ENCODE assay signal across 17 cellular contexts in the genomic region with DNA sequence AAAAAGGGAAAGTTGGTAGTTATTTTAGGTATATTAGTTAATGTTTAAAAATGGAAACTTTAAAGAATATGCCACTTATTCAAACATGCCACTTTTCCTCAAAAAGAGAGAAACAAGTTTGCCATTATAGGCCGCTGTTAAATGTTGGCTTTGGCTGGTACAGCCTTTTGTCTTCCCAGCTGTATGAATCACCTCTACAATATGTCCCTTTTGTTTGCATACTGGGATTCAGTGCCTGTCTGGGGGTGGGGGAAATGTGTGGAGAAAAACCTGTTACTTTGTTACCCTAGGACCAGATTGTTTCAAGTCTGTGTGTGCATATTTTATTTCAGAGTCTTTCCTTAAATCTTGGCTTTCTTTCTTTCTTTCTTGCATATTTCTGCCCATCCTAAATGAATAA.
A peak's percentile ranks its signal among the peaks of the same experiment; 100 is the strongest.
DNase-seq lines count a peak whose midpoint lies in the region; ATAC-seq and TF ChIP-seq lines count a peak whose summit lies in the region.
"Had no signal": no experiment of that assay in that cellular context is flagged by ENCODE, and none has a peak within 500 bp of the region (broad histone marks: within the 10 kb centered on the region; RNA-seq: fewer than 3 reads in every experiment).

No MANE protein-coding gene starts in this region.

- in situ Hi-C loops in HAP-1 (cut with MboI; ENCODE audit: low sequenced_read_pairs), result no loop called here

- H3K4ac ChIP-seq in H9 (ENCODE audit: low read depth, low read length), result no peak overlapping the region

- H2BK12ac ChIP-seq in H9 (ENCODE audit: insufficient read length, low read depth, low read length), result no peak overlapping the region

- H4K5ac ChIP-seq in H9 (ENCODE audit: insufficient read length, low read depth, low read length), result no peak overlapping the region

- H3K36me3 ChIP-seq in HAP-1 (replicated peaks) (no peaks in the 10 kb centered on the region), SJCRH30 (no peaks in the 10 kb centered on the region)

- peaks cover 23% of the 10 kb centered on the region for H3K4me1 ChIP-seq in HAP-1
- H3K4me1 ChIP-seq in SJCRH30, result peaks cover 7% of the 10 kb centered on the region; the same call in 1 of the 2 replicates
- no peaks in the 10 kb centered on the region; the same call in 1 of the 2 replicates for H3K4me1 ChIP-seq in H9 (ENCODE audit: insufficient read depth, low read length)

- no peak overlapping the region for H2AK5ac ChIP-seq in H9 (ENCODE audit: insufficient read length, low read length)

- DNase-seq in HAP-1 (ENCODE audit: low spot score in 2 of 2) (peak; percentile 57 to 68), NCI-H2081 (lab: John Stamatoyannopoulos, UW) (peak; percentile 71 to 89), SJCRH30 (peak; percentile 6 to 13), renal cortical epithelial cell (ENCODE audit: low read depth) (peak; percentile 36), immature natural killer cell (no peak), H9 (no peak)
- DNase-seq: activated CD8-positive, alpha-beta T cell treated with anti-CD3 and anti-CD28 coated beads, Interleukin-2, amount 10 ng/mL, durations not matched to agents 7 days and 5 days; aorta; cortex of kidney; MV-4-11; naive B cell; retina; Right ventricle myocardium superior had no signal

- H4K8ac ChIP-seq in H9 (replicated peaks; ENCODE audit: insufficient read length, low read depth, low read length), result no peak overlapping the region

- H3K9me3 ChIP-seq in HAP-1 (no peaks in the 10 kb centered on the region), SJCRH30 (replicated peaks) (no peaks in the 10 kb centered on the region), H9 (ENCODE audit: control insufficient read depth, low read depth, low read length) (no peaks in the 10 kb centered on the region)

- no peak overlapping the region for H3K56ac ChIP-seq in H9 (ENCODE audit: insufficient read length, low read depth, low read length)

- H3K9ac ChIP-seq in H9 (ENCODE audit: extremely low read depth, insufficient read length, low read length), result no peak overlapping the region

- no peak overlapping the region for H3K18ac ChIP-seq in H9 (ENCODE audit: insufficient read length, low read depth, low read length)

- no peak overlapping the region for H3T11ph ChIP-seq in H9 (ENCODE audit: low read length)

- H2BK120ac ChIP-seq in H9 (ENCODE audit: low read depth, low read length, poor library complexity, severe bottlenecking), result no peak overlapping the region

- no peak overlapping the region for H4K91ac ChIP-seq in H9 (ENCODE audit: insufficient read length, low read depth, low read length)

- no peak overlapping the region for H2BK15ac ChIP-seq in H9 (ENCODE audit: low read depth, low read length)

- no peaks in the 10 kb centered on the region for H3K79me1 ChIP-seq in H9 (ENCODE audit: insufficient read depth, low read depth, low read length, poor library complexity, severe bottlenecking)

- H3K36me3 Mint-ChIP-seq in immature natural killer cell (peaks cover 0 to 5% (median 0%) of the 10 kb centered on the region in 3 donors), H9 (ENCODE audit: insufficient read depth in 1 of 3, low read depth in 3 of 3) (no peaks in the 10 kb centered on the region)
- H3K36me3 Mint-ChIP-seq: naive B cell had no signal

- H3K27ac ChIP-seq in SJCRH30 (no peak overlapping the region), H9 (ENCODE audit: insufficient read length, low read depth, low read length) (no peak overlapping the region)
- H3K27ac ChIP-seq: C4-2B had no signal

- H3K9me3 Mint-ChIP-seq in immature natural killer cell (peaks cover 8 to 36% (median 23%) of the 10 kb centered on the region in 6 donors), H9 (no peaks in the 10 kb centered on the region)

- H3K23me2 ChIP-seq in H9 (ENCODE audit: insufficient read length, low read depth, low read length, poor library complexity, severe bottlenecking), result no peaks in the 10 kb centered on the region

- no peak overlapping the region for H2AFZ ChIP-seq in H9 (ENCODE audit: low read length)

- H3K23ac ChIP-seq in H9 (ENCODE audit: insufficient read length, low read depth, low read length), result no peak overlapping the region

- H3K79me2 ChIP-seq in H9 (ENCODE audit: insufficient read depth, low read length), result no peaks in the 10 kb centered on the region; the same call in 1 of the 2 replicates

- no CpG with 5 or more reads among the region's 1 CpG for WGBS in H9 (ENCODE audit: extremely low coverage, insufficient read length, low lambda C conversion rate)

- H3K4me3 Mint-ChIP-seq in immature natural killer cell (no peak overlapping the region), H9 (no peak overlapping the region)
- H3K4me3 Mint-ChIP-seq: activated CD8-positive, alpha-beta T cell treated with anti-CD3 and anti-CD28 coated beads, Interleukin-2, amount 10 ng/mL, durations not matched to agents 7 days and 5 days; naive B cell had no signal

- H3K4me1 Mint-ChIP-seq in immature natural killer cell, result no peaks in the 10 kb centered on the region
- H3K4me1 Mint-ChIP-seq in H9, result peaks cover 6 to 14% of the 10 kb centered on the region in 2 experiments
- H3K4me1 Mint-ChIP-seq: naive B cell had no signal

- no peak overlapping the region for H2BK20ac ChIP-seq in H9 (ENCODE audit: low read depth, low read length, poor library complexity, severe bottlenecking)

- no peaks in the 10 kb centered on the region for H3K27me3 Mint-ChIP-seq in immature natural killer cell (ENCODE audit: low read depth in 3 of 3)
- no peaks in the 10 kb centered on the region for H3K27me3 Mint-ChIP-seq in H9 (ENCODE audit: low read depth)
- H3K27me3 Mint-ChIP-seq: naive B cell had no signal

- no peak overlapping the region for H3K4me3 ChIP-seq in HAP-1
- no peak overlapping the region for H3K4me3 ChIP-seq in SJCRH30

- TF ChIP-seq CTCF in H9 (conservative IDR thresholded peaks at IDR 0.05), result no peak

- H3K4me2 ChIP-seq in H9 (ENCODE audit: insufficient read depth, insufficient read length, low read length), result no peak overlapping the region

- H2BK5ac ChIP-seq in H9 (ENCODE audit: insufficient read length, low read length), result no peak overlapping the region

- no peak for ATAC-seq in HG03342 (IDR thresholded peaks at IDR 0.05; ENCODE audit: unreplicated experiment)
- ATAC-seq: activated CD8-positive, alpha-beta T cell treated with anti-CD3 and anti-CD28 coated beads, Interleukin-2, amount 10 ng/mL, durations not matched to agents 7 days and 5 days; left lobe of liver had no signal

- H3K27me3 ChIP-seq in HAP-1 (ENCODE audit: low read depth), result no peaks in the 10 kb centered on the region
- no peaks in the 10 kb centered on the region for H3K27me3 ChIP-seq in SJCRH30
- H3K27me3 ChIP-seq in H9 (ENCODE audit: insufficient read depth, low read length), result no peaks in the 10 kb centered on the region

- no peaks in the 10 kb centered on the region for H4K20me1 ChIP-seq in H9 (ENCODE audit: control insufficient read depth, insufficient read depth, insufficient read length)

- H3K27ac Mint-ChIP-seq in immature natural killer cell (no peak overlapping the region), H9 (0 out of 7 replicates have a peak overlapping the region, but pooled peaks of 1 of the 3 experiments have one; percentile 57)
- H3K27ac Mint-ChIP-seq: activated CD8-positive, alpha-beta T cell treated with anti-CD3 and anti-CD28 coated beads, Interleukin-2, amount 10 ng/mL, durations not matched to agents 7 days and 5 days; activated T-helper 2 cell treated with anti-CD3 and anti-CD28 coated beads, Interferon-gamma antibody, Interleukin-2, Interleukin-4, amounts not matched to agents 10 μg/mL and 5 μg/mL and 100 μg/mL, durations not matched to agents 14 hours and 24 hours and 36 hours; naive B cell had no signal

- H3K14ac ChIP-seq in H9 (ENCODE audit: insufficient read depth, low read length), result no peak overlapping the region; the same call in 1 of the 2 replicates

Comparison
In these comparisons a context has a peak if more than half of its experiments do, and no peak if none do; other contexts are left out.
1. DNase-seq: peak in HAP-1 (2 of 2), NCI-H2081 (2 of 2), SJCRH30 (2 of 2) and renal cortical epithelial cell (single experiment); none in immature natural killer cell (0 of 3) and H9 (single experiment).